ENCODE assay signal across 1 cellular context in the genomic region with DNA sequence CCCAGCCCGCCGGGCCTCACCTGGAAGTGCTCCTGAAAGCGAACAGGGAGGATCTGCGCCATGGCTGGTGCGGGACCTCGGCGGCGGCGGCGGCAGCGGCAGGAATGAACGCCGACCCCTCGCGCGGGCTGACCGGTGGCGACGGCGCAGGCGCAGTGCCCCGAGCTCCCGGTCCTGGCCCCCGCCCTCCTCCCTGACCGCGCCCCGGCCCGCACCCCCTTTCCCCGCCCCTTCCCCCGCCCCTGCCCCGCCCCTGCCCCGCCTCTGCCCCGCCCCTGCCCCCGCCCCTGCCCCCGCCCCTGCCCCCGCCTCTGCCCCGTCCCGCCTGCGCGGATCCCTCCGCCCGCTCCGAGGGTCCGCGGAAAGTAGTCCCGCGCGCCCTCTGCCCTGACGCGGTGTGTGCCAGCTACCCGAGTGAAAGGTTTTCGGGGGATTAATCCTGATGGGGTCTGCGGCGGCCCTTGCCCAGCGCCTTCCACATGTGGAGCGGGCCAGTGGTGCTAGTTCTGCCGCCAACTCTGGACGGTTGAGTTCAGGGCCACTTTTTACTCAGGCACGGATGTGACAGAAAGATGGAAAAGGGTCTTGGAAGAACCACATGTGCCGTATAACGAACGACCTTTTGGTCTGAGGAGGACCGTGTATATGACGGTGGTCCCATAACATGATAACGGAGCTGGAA.
TF ChIP-seq lines count a peak whose summit lies in the region.

A gene (minus strand): TSS at position 140 of the 682 bp plus-strand sequence. CDS start 78 bp downstream, at position 62.

TF ChIP-seq in SK-N-SH treated with all-trans-retinoic acid at 6 μM for 48 hours, 23 proteins besides CTCF, POLR2A, EP300 and RAD21 (continued from another document):
- TF ChIP-seq, protein P1, sequence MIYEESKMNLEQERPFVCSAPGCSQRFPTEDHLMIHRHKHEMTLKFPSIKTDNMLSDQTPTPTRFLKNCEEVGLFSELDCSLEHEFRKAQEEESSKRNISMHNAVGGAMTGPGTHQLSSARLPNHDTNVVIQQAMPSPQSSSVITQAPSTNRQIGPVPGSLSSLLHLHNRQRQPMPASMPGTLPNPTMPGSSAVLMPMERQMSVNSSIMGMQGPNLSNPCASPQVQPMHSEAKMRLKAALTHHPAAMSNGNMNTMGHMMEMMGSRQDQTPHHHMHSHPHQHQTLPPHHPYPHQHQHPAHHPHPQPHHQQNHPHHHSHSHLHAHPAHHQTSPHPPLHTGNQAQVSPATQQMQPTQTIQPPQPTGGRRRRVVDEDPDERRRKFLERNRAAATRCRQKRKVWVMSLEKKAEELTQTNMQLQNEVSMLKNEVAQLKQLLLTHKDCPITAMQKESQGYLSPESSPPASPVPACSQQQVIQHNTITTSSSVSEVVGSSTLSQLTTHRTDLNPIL (CRISPR knock-in tag; IDR thresholded peaks at IDR 0.05; ENCODE audit: low read depth), result no peak
- TF ChIP-seq ZFP3 (CRISPR knock-in tag; IDR thresholded peaks at IDR 0.05) (no peak), SNAI2 (CRISPR knock-in tag; IDR thresholded peaks at IDR 0.05) (no peak)
TF ChIP-seq in SK-N-SH treated with all-trans-retinoic acid at 6 μM for 48 hours: peak in this region for 0.
